ENCODE assay signal across 27 cellular contexts in the genomic region with DNA sequence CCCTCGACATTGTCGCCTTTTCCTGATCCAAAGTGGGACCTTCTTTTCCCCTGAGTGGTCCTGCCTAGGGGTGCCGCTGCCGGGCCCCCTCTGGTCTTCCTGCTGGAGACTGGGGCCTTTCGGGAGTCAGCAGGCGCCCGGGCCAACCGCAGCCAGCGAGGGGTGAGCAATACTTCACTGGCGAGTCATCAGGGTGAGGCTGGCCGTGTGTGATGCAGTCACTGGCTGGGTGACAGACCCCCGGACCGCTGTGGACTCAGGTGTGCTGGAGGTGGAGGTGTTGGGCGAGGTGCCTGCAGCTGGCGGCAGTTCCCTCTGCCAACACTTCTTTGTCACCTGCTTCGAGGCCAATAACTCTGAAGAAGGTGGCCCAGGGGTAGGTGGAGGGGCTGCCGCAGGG. TPM values are rescaled to one million over a fixed set of nuclear protein-coding genes. Genes with fewer than 3 reads are reported as not detected.
A peak's percentile ranks its signal among the peaks of the same experiment; 100 is the strongest.
DNase-seq lines count a peak whose midpoint lies in the region; ATAC-seq and TF ChIP-seq lines count a peak whose summit lies in the region.
"Had no signal": no experiment of that assay in that cellular context is flagged by ENCODE, and none has a peak within 500 bp of the region (broad histone marks: within the 10 kb centered on the region; RNA-seq: fewer than 3 reads in every experiment).

No MANE protein-coding gene starts in this region.

- intact Hi-C loops in mammary epithelial cell (cut with micrococcal nuclease) (no loop called here), lower lobe of right lung (cut with DNase I) (no loop called here)

- H3K27me3 ChIP-seq in MG63, result no peaks in the 10 kb centered on the region
- no peaks in the 10 kb centered on the region for H3K27me3 ChIP-seq in mammary epithelial cell (ENCODE audit: insufficient read depth, low read length)
- no peaks in the 10 kb centered on the region for H3K27me3 ChIP-seq in osteoblast (ENCODE audit: insufficient read depth, low read length)
- no peaks in the 10 kb centered on the region for H3K27me3 ChIP-seq in lower lobe of right lung (ENCODE audit: low read depth)
- no peaks in the 10 kb centered on the region for H3K27me3 ChIP-seq in WERI-Rb-1 (ENCODE audit: insufficient read depth, low read depth, severe bottlenecking)
- H3K27me3 ChIP-seq: neural progenitor cell, sigmoid colon had no signal

- H3K9me3 ChIP-seq in MG63 (no peaks in the 10 kb centered on the region), mammary epithelial cell (replicated peaks; ENCODE audit: insufficient read depth, low read length) (no peaks in the 10 kb centered on the region), osteoblast (ENCODE audit: low read depth, low read length) (no peaks in the 10 kb centered on the region), lower lobe of right lung (no peaks in the 10 kb centered on the region), WERI-Rb-1 (ENCODE audit: severe bottlenecking) (no peaks in the 10 kb centered on the region)
- H3K9me3 ChIP-seq: prostate gland, sigmoid colon had no signal

- no peak overlapping the region for H3K9ac ChIP-seq in mammary epithelial cell (ENCODE audit: insufficient read depth, low read length)
- H3K9ac ChIP-seq: neural progenitor cell had no signal

- H4K20me1 ChIP-seq in mammary epithelial cell (ENCODE audit: insufficient read depth, low read length) (no peaks in the 10 kb centered on the region), osteoblast (ENCODE audit: insufficient read depth, low read length) (no peaks in the 10 kb centered on the region)

- dilution Hi-C loops in mammary epithelial cell (cut with HindIII; ENCODE audit: low sequenced_read_pairs), result no loop called here

- H3K4me3 ChIP-seq in MG63 (no peak overlapping the region), mammary epithelial cell (replicated peaks in 1 of 3; ENCODE audit: insufficient read depth in 1 of 3, low read depth in 2 of 3, low read length in 3 of 3) (no peak overlapping the region), osteoblast (ENCODE audit: insufficient read depth, low read length) (no peak overlapping the region), lower lobe of right lung (no peak overlapping the region), WERI-Rb-1 (ENCODE audit: low read depth, low read length) (no peak overlapping the region)
- H3K4me3 ChIP-seq: lung, neural progenitor cell, prostate gland, sigmoid colon, SK-N-MC had no signal

- no peak for ATAC-seq in HG03520 (IDR thresholded peaks at IDR 0.05; ENCODE audit: unreplicated experiment)
- ATAC-seq in lower lobe of right lung, result no peak
- no peak for ATAC-seq in HG02642 (IDR thresholded peaks at IDR 0.05; ENCODE audit: poor library complexity, unreplicated experiment)
- ATAC-seq: activated T-cell treated with anti-CD3 and anti-CD28 coated beads, Interleukin-2, amount 50 U/mL, for 72 hours had no signal

- in situ Hi-C loops in mammary epithelial cell (cut with MboI; ENCODE audit: low sequenced_read_pairs in 2 of 2), result no loop called here

- H3K27ac ChIP-seq in mammary epithelial cell (ENCODE audit: insufficient read depth, low read depth, low read length) (no peak overlapping the region), osteoblast (ENCODE audit: low read depth, low read length) (no peak overlapping the region), lower lobe of right lung (no peak overlapping the region), WERI-Rb-1 (no peak overlapping the region)
- H3K27ac ChIP-seq: neural progenitor cell, prostate gland, sigmoid colon, SK-N-MC, VCaP had no signal

- H3K4me2 ChIP-seq in mammary epithelial cell (ENCODE audit: insufficient read depth, low read depth, low read length) (peak overlapping the region; percentile 16), osteoblast (ENCODE audit: insufficient read depth, low read length) (no peak overlapping the region)
- H3K4me2 ChIP-seq: neural progenitor cell had no signal

- H3K79me2 ChIP-seq in mammary epithelial cell (ENCODE audit: insufficient read depth, low read length) (no peaks in the 10 kb centered on the region), osteoblast (ENCODE audit: insufficient read depth, low read length) (no peaks in the 10 kb centered on the region)

- CTCF ChIA-PET in mammary epithelial cell (lab: Charles Lee; ENCODE audit: low non-redundant PET), result no interaction called here

- H3K36me3 ChIP-seq in MG63, result no peaks in the 10 kb centered on the region
- H3K36me3 ChIP-seq in mammary epithelial cell (ENCODE audit: insufficient read depth, low read length), result no peaks in the 10 kb centered on the region
- no peaks in the 10 kb centered on the region for H3K36me3 ChIP-seq in osteoblast (ENCODE audit: insufficient read depth, low read length)
- H3K36me3 ChIP-seq in lower lobe of right lung, result no peaks in the 10 kb centered on the region
- no peaks in the 10 kb centered on the region for H3K36me3 ChIP-seq in WERI-Rb-1
- H3K36me3 ChIP-seq: neural progenitor cell, prostate gland, sigmoid colon had no signal

- WGBS in mammary epithelial cell (ENCODE audit: low coverage, missing lambda C conversion rate), result 44% methylated on average over 14 of the region's 17 CpGs

- no peak for TF ChIP-seq CTCF in mammary epithelial cell (conservative IDR thresholded peaks at IDR 0.05 in 1 of 2, IDR thresholded peaks at IDR 0.05 in 1 of 2; ENCODE audit: extremely low read depth in 1 of 2, insufficient read depth in 1 of 2, low read depth in 1 of 2, low read length in 2 of 2)
- TF ChIP-seq CTCF in osteoblast (IDR thresholded peaks at IDR 0.05; ENCODE audit: extremely low read depth, low read depth, low read length), result no peak
- no peak for TF ChIP-seq CTCF in lower lobe of right lung (IDR thresholded peaks at IDR 0.05)
- no peak for TF ChIP-seq CTCF in WERI-Rb-1 (IDR thresholded peaks at IDR 0.05; ENCODE audit: low read depth, low read length)

- DNase-seq in ELR (ENCODE audit: low read depth) (peak; percentile 80), MG63 (peak; percentile 43), mammary epithelial cell (peak; percentile 63), osteoblast (ENCODE audit: insufficient read length, low spot score, missing footprints) (peak; percentile 87), lower lobe of right lung (no peak), WERI-Rb-1 (no peak)
- DNase-seq: activated CD4-positive, alpha-beta T cell treated with anti-CD3 and anti-CD28 coated beads, Interleukin-2, amount 10 ng/mL, durations not matched to agents 24 days and 14 days; activated naive CD4-positive, alpha-beta T cell treated with Interleukin-2 at 50 U/mL for 16 hours; activated T-cell treated with anti-CD3 and anti-CD28 coated beads, Interleukin-2, amount 50 U/mL, for 72 hours; amniotic stem cell; caudate nucleus; CD4-positive, alpha-beta T cell; glutamatergic neuron; NCI-H146; RPMI8226; sigmoid colon; T-helper 2 cell had no signal

- peak overlapping the region; percentile 39 for H2AFZ ChIP-seq in mammary epithelial cell (ENCODE audit: low read depth, low read length)
- H2AFZ ChIP-seq in osteoblast (ENCODE audit: low read length), result no peak overlapping the region
- H2AFZ ChIP-seq: neural progenitor cell had no signal

- BruUV-seq in mammary epithelial cell (replicated peaks; lab: Mats Ljungman, UMichigan), result no TSS peak

- H3K4me1 ChIP-seq in mammary epithelial cell (ENCODE audit: insufficient read depth, low read length) (peaks cover 13% of the 10 kb centered on the region), osteoblast (ENCODE audit: insufficient read depth, low read length) (peaks cover 4% of the 10 kb centered on the region), lower lobe of right lung (no peaks in the 10 kb centered on the region)
- H3K4me1 ChIP-seq: neural progenitor cell, prostate gland, sigmoid colon had no signal

RNA-seq across cellular contexts. Expression of a gene that starts 1.5 kb away (rescaled TPM):
- not detected in 2 replicates for total RNA-seq in MG63 (2014; rRNA removed; shearing (Covaris generic); ENCODE audit: low replicate concordance)
- total RNA-seq in mammary epithelial cell (1 to 10 TPM in 1 of 2 donors, not detected in 1; 1.1 TPM), osteoblast (not detected in 2 replicates), lower lobe of right lung (not detected)
- polyA plus RNA-seq in mammary epithelial cell, result not detected
- not detected for polyA minus RNA-seq in mammary epithelial cell
- total RNA-seq: activated CD4-positive, alpha-beta T cell treated with anti-CD3 and anti-CD28 coated beads, Interleukin-2, amount 10 ng/mL, durations not matched to agents 24 days and 14 days; activated T-cell treated with anti-CD3 and anti-CD28 coated beads, Interleukin-2, amount 50 U/mL, for 72 hours; CD4-positive, alpha-beta T cell; kidney epithelial cell; lung; NCI-H460; prostate gland; sigmoid colon had no signal
- polyA plus RNA-seq: lung, sigmoid colon had no signal

RNA-seq across cellular contexts. Expression of a gene that starts 5.5 kb away (rescaled TPM):
- total RNA-seq in MG63 (2014; rRNA removed; shearing (Covaris generic); ENCODE audit: low replicate concordance), result not detected in 2 replicates
- total RNA-seq in mammary epithelial cell (not detected), osteoblast (0.29 TPM in 1 of 2 replicates, not detected in the other), lower lobe of right lung (not detected)
- not detected for polyA plus RNA-seq in mammary epithelial cell
- not detected for polyA minus RNA-seq in mammary epithelial cell
- total RNA-seq: activated CD4-positive, alpha-beta T cell treated with anti-CD3 and anti-CD28 coated beads, Interleukin-2, amount 10 ng/mL, durations not matched to agents 24 days and 14 days; activated T-cell treated with anti-CD3 and anti-CD28 coated beads, Interleukin-2, amount 50 U/mL, for 72 hours; CD4-positive, alpha-beta T cell; H1; lung; NCI-H460; prostate gland; sigmoid colon had no signal
- polyA plus RNA-seq: H1, lung, sigmoid colon had no signal

RNA-seq across cellular contexts. Expression of a gene that starts 6.7 kb away (rescaled TPM):
- total RNA-seq in MG63 (2014; rRNA removed; shearing (Covaris generic); ENCODE audit: low replicate concordance), result not detected in 2 replicates
- total RNA-seq in mammary epithelial cell (not detected), osteoblast (0.29 TPM in 1 of 2 replicates, not detected in the other), lower lobe of right lung (not detected)
- polyA plus RNA-seq in mammary epithelial cell, result not detected
- not detected for polyA minus RNA-seq in mammary epithelial cell
- total RNA-seq: activated CD4-positive, alpha-beta T cell treated with anti-CD3 and anti-CD28 coated beads, Interleukin-2, amount 10 ng/mL, durations not matched to agents 24 days and 14 days; activated T-cell treated with anti-CD3 and anti-CD28 coated beads, Interleukin-2, amount 50 U/mL, for 72 hours; CD4-positive, alpha-beta T cell; H1; lung; NCI-H460; prostate gland; sigmoid colon had no signal
- polyA plus RNA-seq: lung, sigmoid colon had no signal

RNA-seq across cellular contexts. Expression of a gene that starts 10.5 kb away (rescaled TPM):
- not detected in 2 replicates for total RNA-seq in MG63 (2014; rRNA removed; shearing (Covaris generic); ENCODE audit: low replicate concordance)
- total RNA-seq in mammary epithelial cell, result not detected
- polyA plus RNA-seq in mammary epithelial cell, result not detected
- polyA minus RNA-seq in mammary epithelial cell, result not detected
- total RNA-seq in osteoblast, result not detected in 2 replicates
- total RNA-seq in lower lobe of right lung, result not detected
- total RNA-seq: activated CD4-positive, alpha-beta T cell treated with anti-CD3 and anti-CD28 coated beads, Interleukin-2, amount 10 ng/mL, durations not matched to agents 24 days and 14 days; CD4-positive, alpha-beta T cell; NCI-H460; prostate gland; sigmoid colon had no signal
- polyA plus RNA-seq: lung had no signal

RNA-seq across cellular contexts. Expression of a gene that starts 15.4 kb away (rescaled TPM):
- not detected in 2 replicates for total RNA-seq in MG63 (2014; rRNA removed; shearing (Covaris generic); ENCODE audit: low replicate concordance)
- total RNA-seq in mammary epithelial cell, result 1 to 10 TPM in 1 of 2 donors, under 1 TPM in 1; 0.83 to 5.1 TPM
- 4.2 TPM for polyA plus RNA-seq in mammary epithelial cell
- 9.8 TPM for polyA minus RNA-seq in mammary epithelial cell
- total RNA-seq in osteoblast, result under 0.01 and 0.29 TPM in 2 replicates
- 0.77 TPM for total RNA-seq in lower lobe of right lung
- total RNA-seq: activated CD4-positive, alpha-beta T cell treated with anti-CD3 and anti-CD28 coated beads, Interleukin-2, amount 10 ng/mL, durations not matched to agents 24 days and 14 days; activated T-cell treated with anti-CD3 and anti-CD28 coated beads, Interleukin-2, amount 50 U/mL, for 72 hours; CD4-positive, alpha-beta T cell; NCI-H460; sigmoid colon had no signal

Comparison
In these comparisons a context has a peak if more than half of its experiments do, and no peak if none do; other contexts are left out.
1. DNase-seq: peak in ELR (single experiment), MG63 (single experiment), mammary epithelial cell (single experiment) and osteoblast (single experiment); none in lower lobe of right lung (single experiment) and WERI-Rb-1 (single experiment).